Comparison of ENCODE assay signal across 9 cellular contexts in genomic region chr4:143482753-143483362, GRCh38. TPM values are rescaled to one million over a fixed set of nuclear protein-coding genes. Genes with fewer than 3 reads are reported as not detected.
DNase-seq lines count a peak whose midpoint lies in the region; ATAC-seq and TF ChIP-seq lines count a peak whose summit lies in the region.
"Had no signal": no experiment of that assay in that cellular context is flagged by ENCODE, and none has a peak within 500 bp of the region (broad histone marks: within the 10 kb centered on the region; RNA-seq: fewer than 3 reads in every experiment).

No MANE protein-coding gene starts in this region.

- no peaks in the 10 kb centered on the region for H3F3A ChIP-seq in PC-9 (ENCODE audit: insufficient read depth, low read depth)

- ATAC-seq in natural killer cell (peak in 1 of 3 donors; percentile 42), HG03066 (IDR thresholded peaks at IDR 0.05; ENCODE audit: low read depth, unreplicated experiment) (peak; percentile 67)
- ATAC-seq in natural killer cell treated with Interleukin-12 subunit alpha and Interleukin-12 subunit beta and Interleukin-15 and Interleukin-18, amount 100 ng/mL, for 72 hours = no peak

- H3K36me3 Mint-ChIP-seq in natural killer cell (no peaks in the 10 kb centered on the region), nephron (ENCODE audit: low read depth) (no peaks in the 10 kb centered on the region)
- H3K36me3 Mint-ChIP-seq in natural killer cell treated with Interleukin-12 subunit alpha and Interleukin-12 subunit beta and Interleukin-15 and Interleukin-18, amount 100 ng/mL, for 72 hours = no peaks in the 10 kb centered on the region

- H3K4me3 Mint-ChIP-seq in natural killer cell (no peak overlapping the region), nephron (no peak overlapping the region)
- no peak overlapping the region for H3K4me3 Mint-ChIP-seq in natural killer cell treated with Interleukin-12 subunit alpha and Interleukin-12 subunit beta and Interleukin-15 and Interleukin-18, amount 100 ng/mL, for 72 hours
- H3K4me3 Mint-ChIP-seq: dendritic cell treated with granulocyte-macrophage colony-stimulating factor and Interleukin-4, amounts not matched to agents 40 ng/mL and 50 ng/mL, for 4 days had no signal

- no peak for TF ChIP-seq POLR2A in esophagus squamous epithelium (IDR thresholded peaks at IDR 0.05)

- H3K36me3 ChIP-seq in PC-9 (ENCODE audit: low read depth) (no peaks in the 10 kb centered on the region), esophagus squamous epithelium (no peaks in the 10 kb centered on the region)

- intact Hi-C loops in natural killer cell (cut with micrococcal nuclease) = loop anchor here (5.0 to 10.0 kb wide), 2 partner anchors 1128 to 1356 kb away; no protein-coding TSS in a partner anchor
- intact Hi-C loops in PC-9 (cut with micrococcal nuclease; ENCODE audit: unreplicated experiment) = loop anchor here (1.0 to 5.0 kb wide), 2 partner anchors 146 to 281 kb away; partner anchors contain the start of gene GAB1
- intact Hi-C loops in esophagus squamous epithelium (cut with DNase I) = loop anchor here (10.0 kb wide), 1 partner anchor 278 kb away; no protein-coding TSS in a partner anchor

- no peaks in the 10 kb centered on the region for H3K9me3 Mint-ChIP-seq in natural killer cell
- H3K9me3 Mint-ChIP-seq in natural killer cell treated with Interleukin-12 subunit alpha and Interleukin-12 subunit beta and Interleukin-15 and Interleukin-18, amount 100 ng/mL, for 72 hours = no peaks in the 10 kb centered on the region
- H3K9me3 Mint-ChIP-seq in nephron = no peaks in the 10 kb centered on the region
- H3K9me3 Mint-ChIP-seq: dendritic cell treated with granulocyte-macrophage colony-stimulating factor and Interleukin-4, amounts not matched to agents 40 ng/mL and 50 ng/mL, for 4 days had no signal

- 5 to 7% methylated on average over 2 of the region's 2 CpGs for WGBS in esophagus squamous epithelium, 2 donors

- no peak overlapping the region for H2AFZ ChIP-seq in PC-9

- no TSS peak for BruUV-seq in PC-9 (replicated peaks; lab: Mats Ljungman, UMichigan)

- H3K27me3 Mint-ChIP-seq in natural killer cell (ENCODE audit: low read depth in 2 of 2) (peaks cover 4 to 6% of the 10 kb centered on the region in 2 donors), nephron (ENCODE audit: low read depth) (no peaks in the 10 kb centered on the region)
- peaks cover 12 to 34% of the 10 kb centered on the region in 2 donors for H3K27me3 Mint-ChIP-seq in natural killer cell treated with Interleukin-12 subunit alpha and Interleukin-12 subunit beta and Interleukin-15 and Interleukin-18, amount 100 ng/mL, for 72 hours
- H3K27me3 Mint-ChIP-seq: dendritic cell treated with granulocyte-macrophage colony-stimulating factor and Interleukin-4, amounts not matched to agents 40 ng/mL and 50 ng/mL, for 4 days had no signal

- H3K4me1 Mint-ChIP-seq in natural killer cell = no peaks in the 10 kb centered on the region
- H3K4me1 Mint-ChIP-seq in natural killer cell treated with Interleukin-12 subunit alpha and Interleukin-12 subunit beta and Interleukin-15 and Interleukin-18, amount 100 ng/mL, for 72 hours (ENCODE audit: low read depth in 2 of 2) = no peaks in the 10 kb centered on the region
- H3K4me1 Mint-ChIP-seq in nephron = no peaks in the 10 kb centered on the region

- POLR2A ChIA-PET in PC-9 (lab: Charles Lee; ENCODE audit: unreplicated experiment) = no interaction called here

- H3K4me1 ChIP-seq in PC-9 (replicated peaks; ENCODE audit: insufficient read depth) (no peaks in the 10 kb centered on the region), esophagus squamous epithelium (no peaks in the 10 kb centered on the region)

- no peak overlapping the region for H3K4me2 ChIP-seq in PC-9

- H4K20me1 ChIP-seq in PC-9 (ENCODE audit: insufficient read depth) = no peaks in the 10 kb centered on the region

- no peaks in the 10 kb centered on the region for H3K9me2 ChIP-seq in PC-9 (ENCODE audit: insufficient read depth)

- DNase-seq in natural killer cell (no peak), PC-9 (peak; percentile 16 to 40), esophagus squamous epithelium (lab: John Stamatoyannopoulos, UW) (no peak), cerebellar nuclear complex (lab: John Stamatoyannopoulos, UW) (no peak)
- DNase-seq in natural killer cell treated with Interleukin-12 subunit alpha and Interleukin-12 subunit beta and Interleukin-15 and Interleukin-18, amount 100 ng/mL, for 72 hours (ENCODE audit: low spot score) = no peak
- no peak for DNase-seq in activated T-cell treated with anti-CD3 and anti-CD28 coated beads, Interleukin-2, amount 50 U/mL, for 48 hours

- H3K79me2 ChIP-seq in PC-9 (ENCODE audit: low read depth) = no peaks in the 10 kb centered on the region

- H3K4me3 ChIP-seq in PC-9 = no peak overlapping the region
- no peak overlapping the region for H3K4me3 ChIP-seq in esophagus squamous epithelium

- no peak overlapping the region for H3K27ac ChIP-seq in PC-9
- no peak overlapping the region for H3K27ac ChIP-seq in esophagus squamous epithelium

- no peak overlapping the region for H3K27ac Mint-ChIP-seq in natural killer cell
- H3K27ac Mint-ChIP-seq in natural killer cell treated with Interleukin-12 subunit alpha and Interleukin-12 subunit beta and Interleukin-15 and Interleukin-18, amount 100 ng/mL, for 72 hours = no peak overlapping the region
- H3K27ac Mint-ChIP-seq in nephron = no peak overlapping the region
- H3K27ac Mint-ChIP-seq: dendritic cell treated with granulocyte-macrophage colony-stimulating factor and Interleukin-4, amounts not matched to agents 40 ng/mL and 50 ng/mL, for 4 days had no signal

- H3K9me3 ChIP-seq in PC-9 (ENCODE audit: insufficient read depth, low read depth) (no peaks in the 10 kb centered on the region), esophagus squamous epithelium (no peaks in the 10 kb centered on the region)

- CTCF ChIA-PET in PC-9 (lab: Charles Lee) = no interaction called here

- TF ChIP-seq CTCF in natural killer cell (IDR thresholded peaks at IDR 0.05) = peak; percentile 59
- TF ChIP-seq CTCF in PC-9 (conservative IDR thresholded peaks at IDR 0.05) = peak; percentile 69
- TF ChIP-seq CTCF in esophagus squamous epithelium (IDR thresholded peaks at IDR 0.05) = peak in 5 of 6 experiments; percentile 48 to 64 (median 50)
- peak; percentile 57 to 68 (median 67) for TF ChIP-seq CTCF in nephron (IDR thresholded peaks at IDR 0.05; ENCODE audit: unreplicated experiment in 3 of 3)

- H3K27me3 ChIP-seq in PC-9 (ENCODE audit: insufficient read depth, low read depth) = no peaks in the 10 kb centered on the region
- H3K27me3 ChIP-seq in esophagus squamous epithelium = no peaks in the 10 kb centered on the region

RNA-seq across cellular contexts. Expression of gene SMARCA5, which starts 30.6 kb away (rescaled TPM):
- total RNA-seq in natural killer cell (10 to 100 TPM; 42.5 to 53.8 (median 45.8) TPM), PC-9 (2021) (34.4 and 40.5 TPM in 2 replicates), esophagus squamous epithelium (10 to 100 TPM; 13.6 to 28.4 (median 22.9) TPM)
- total RNA-seq in natural killer cell treated with Interleukin-12 subunit alpha and Interleukin-12 subunit beta and Interleukin-15 and Interleukin-18, amount 100 ng/mL, for 72 hours = 10 to 100 TPM; 42.6 to 44.7 TPM

Comparison
In these comparisons a context has a peak if more than half of its experiments do, and no peak if none do; other contexts are left out.
1. DNase-seq: peak in PC-9 (2 of 2); none in natural killer cell (single experiment), natural killer cell treated with Interleukin-12 subunit alpha and Interleukin-12 subunit beta and Interleukin-15 and Interleukin-18, amount 100 ng/mL, for 72 hours (single experiment), esophagus squamous epithelium (single experiment), cerebellar nuclear complex (0 of 2) and activated T-cell treated with anti-CD3 and anti-CD28 coated beads, Interleukin-2, amount 50 U/mL, for 48 hours (0 of 2).
2. Peak in every context shown above with its lines, with median percentiles within 50 percentile points of each other: CTCF ChIP-seq.